8 cellular contexts compared by ENCODE assay signal in the genomic region with DNA sequence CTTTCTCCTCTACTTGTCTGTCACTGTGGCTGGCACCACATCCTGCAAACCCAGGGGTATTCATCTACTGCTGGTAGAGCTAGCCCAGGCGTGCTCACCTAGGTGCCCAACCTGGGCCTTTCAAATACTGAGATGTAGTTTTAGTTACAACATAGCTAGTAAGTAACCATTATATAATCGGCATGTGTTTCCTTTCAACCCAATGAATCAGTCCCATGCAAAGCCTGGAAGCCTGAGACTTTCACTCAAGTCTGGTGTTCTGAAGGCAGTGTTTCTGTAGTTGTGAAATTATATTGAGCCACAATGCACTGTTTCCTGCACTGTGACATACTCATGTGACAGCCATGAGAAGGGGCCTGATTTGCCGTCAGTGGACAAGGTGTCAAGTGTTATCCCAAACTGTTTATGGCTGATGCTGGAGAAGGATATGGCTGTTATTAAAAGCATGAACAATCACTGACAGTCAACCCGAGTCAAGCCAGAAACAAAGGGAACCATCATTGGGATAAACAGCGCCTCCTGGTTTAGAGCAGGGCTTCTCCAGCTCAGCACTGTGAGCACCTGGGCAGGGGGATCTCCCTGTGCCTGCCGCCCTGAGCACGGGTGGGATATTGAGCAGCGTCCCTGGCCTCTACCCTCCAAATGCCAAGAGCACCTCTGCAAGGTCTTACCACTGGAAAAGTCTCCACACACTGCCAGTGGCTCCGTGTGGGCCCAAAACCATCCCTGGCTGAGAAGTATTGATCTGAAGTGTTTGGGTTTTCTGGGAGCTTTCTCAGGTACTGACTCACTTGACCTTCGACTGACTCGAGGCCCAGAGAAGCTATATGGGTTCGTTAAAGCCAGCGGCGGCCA. TPM values are rescaled to one million over a fixed set of nuclear protein-coding genes. Genes with fewer than 3 reads are reported as not detected.
DNase-seq lines count a peak whose midpoint lies in the region; ATAC-seq and TF ChIP-seq lines count a peak whose summit lies in the region.

No MANE protein-coding gene starts in this region.

- H3K9me3 ChIP-seq in psoas muscle: no peaks in the 10 kb centered on the region

- H3K27ac ChIP-seq in psoas muscle: peak overlapping the region; percentile 93

- CTCF ChIA-PET in HEK293T (lab: Yijun Ruan, JAX) (interaction anchor here (1.2 to 1.3 kb wide), 2 partner anchors 15 to 72 kb away, joined by 4 read pairs; no protein-coding TSS in a partner anchor), WTC11 (lab: Charles Lee) (interaction anchor here (0.8 to 3.8 kb wide), 8 partner anchors 9 to 131 kb away, joined by 3 to 27 read pairs (median 4); a partner anchor contains a TSS)

- H3K4me3 ChIP-seq in fibroblast of villous mesenchyme (ENCODE audit: low read depth, low read length) (peak overlapping the region; percentile 78), psoas muscle (peak overlapping the region; percentile 81)

- H3K9me3 Mint-ChIP-seq in WTC11: no peaks in the 10 kb centered on the region

- POLR2A ChIA-PET in HEK293T (lab: Yijun Ruan, JAX): interaction anchor here (0.8 to 1.8 kb wide), 4 partner anchors 15 to 131 kb away, joined by 3 to 9 read pairs (median 6); a partner anchor contains a TSS
- POLR2A ChIA-PET in WTC11 (lab: Charles Lee): interaction anchor here (0.5 kb wide), 1 partner anchor 73 kb away, joined by 3 read pairs; no protein-coding TSS in a partner anchor

- H3K4me1 ChIP-seq in psoas muscle: peaks cover 22% of the 10 kb centered on the region

- peaks cover 26% of the 10 kb centered on the region for H3K4me1 Mint-ChIP-seq in WTC11

- DNase-seq in COLO668 (lab: John Stamatoyannopoulos, UW; ENCODE audit: unreplicated experiment) (peak; percentile 41), HEK293T (ENCODE audit: extremely low spot score) (peak; percentile 37), WTC11 (ENCODE audit: low spot score) (no peak), fibroblast of villous mesenchyme (ENCODE audit: low read depth) (peak; percentile 64), psoas muscle (no peak), putamen (ENCODE audit: low spot score) (no peak), LoVo (ENCODE audit: low spot score) (no peak)

- H3K4me3 Mint-ChIP-seq in WTC11: peak overlapping the region; percentile 87

- peak; percentile 18; the same call in 1 of the 2 replicates for ATAC-seq in WTC11
- peak; percentile 14 to 55 (median 26) for ATAC-seq in psoas muscle
- ATAC-seq in GM21737 (IDR thresholded peaks at IDR 0.05; ENCODE audit: unreplicated experiment): no peak

- H3K36me3 ChIP-seq in psoas muscle (ENCODE audit: insufficient read depth in 1 of 2, low read depth in 1 of 2): peaks cover 16 to 50% of the 10 kb centered on the region in 2 donors

- H3K27ac Mint-ChIP-seq in WTC11: peak overlapping the region; percentile 94

- intact Hi-C loops in psoas muscle (cut with DNase I): loop anchor here (2.0 kb wide), 2 partner anchors 41 to 77 kb away; a partner anchor contains a TSS

- 20 to 25% (median 21%) methylated on average over 14 of the region's 14 CpGs for WGBS in psoas muscle, 3 donors

- H3K36me3 Mint-ChIP-seq in WTC11: peaks cover 48% of the 10 kb centered on the region

- H3K27me3 Mint-ChIP-seq in WTC11 (ENCODE audit: low read depth): no peaks in the 10 kb centered on the region

- H3K27me3 ChIP-seq in psoas muscle (ENCODE audit: insufficient read depth in 3 of 3, low read length in 2 of 3): no peaks in the 10 kb centered on the region

- TF ChIP-seq CTCF in WTC11 (IDR thresholded peaks at IDR 0.05) (no peak), fibroblast of villous mesenchyme (IDR thresholded peaks at IDR 0.05; ENCODE audit: insufficient read depth, low read depth, low read length) (peak; percentile 38), psoas muscle (IDR thresholded peaks at IDR 0.05) (no peak)

TF ChIP-seq in HEK293T, 16 proteins besides CTCF, POLR2A, EP300 and RAD21:
- TF ChIP-seq ARNT (IDR thresholded peaks at IDR 0.05) (no peak), NFRKB (IDR thresholded peaks at IDR 0.05) (no peak), L3MBTL2 (conservative IDR thresholded peaks at IDR 0.05) (no peak), CTBP1 (IDR thresholded peaks at IDR 0.05; ENCODE audit: borderline replicate concordance) (no peak), ZNF384 (IDR thresholded peaks at IDR 0.05) (no peak), TARDBP (IDR thresholded peaks at IDR 0.05) (no peak), FOXA1 (IDR thresholded peaks at IDR 0.05) (no peak), FOXK2 (IDR thresholded peaks at IDR 0.05) (no peak), FOXM1 (IDR thresholded peaks at IDR 0.05; ENCODE audit: borderline replicate concordance) (no peak), ELF4 (IDR thresholded peaks at IDR 0.05) (no peak), SP1 (IDR thresholded peaks at IDR 0.05) (no peak), HDGF (IDR thresholded peaks at IDR 0.05; ENCODE audit: borderline replicate concordance) (no peak), LEF1 (IDR thresholded peaks at IDR 0.05; ENCODE audit: borderline replicate concordance) (no peak), SUZ12 (IDR thresholded peaks at IDR 0.05) (no peak), BHLHE40 (IDR thresholded peaks at IDR 0.05; ENCODE audit: borderline replicate concordance) (no peak)
- TF ChIP-seq, protein P1, sequence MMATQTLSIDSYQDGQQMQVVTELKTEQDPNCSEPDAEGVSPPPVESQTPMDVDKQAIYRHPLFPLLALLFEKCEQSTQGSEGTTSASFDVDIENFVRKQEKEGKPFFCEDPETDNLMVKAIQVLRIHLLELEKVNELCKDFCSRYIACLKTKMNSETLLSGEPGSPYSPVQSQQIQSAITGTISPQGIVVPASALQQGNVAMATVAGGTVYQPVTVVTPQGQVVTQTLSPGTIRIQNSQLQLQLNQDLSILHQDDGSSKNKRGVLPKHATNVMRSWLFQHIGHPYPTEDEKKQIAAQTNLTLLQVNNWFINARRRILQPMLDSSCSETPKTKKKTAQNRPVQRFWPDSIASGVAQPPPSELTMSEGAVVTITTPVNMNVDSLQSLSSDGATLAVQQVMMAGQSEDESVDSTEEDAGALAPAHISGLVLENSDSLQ (IDR thresholded peaks at IDR 0.05): no peak

TF ChIP-seq in WTC11, 78 proteins besides CTCF, POLR2A, EP300 and RAD21 (continues in another document):
- TF ChIP-seq, protein P2, sequence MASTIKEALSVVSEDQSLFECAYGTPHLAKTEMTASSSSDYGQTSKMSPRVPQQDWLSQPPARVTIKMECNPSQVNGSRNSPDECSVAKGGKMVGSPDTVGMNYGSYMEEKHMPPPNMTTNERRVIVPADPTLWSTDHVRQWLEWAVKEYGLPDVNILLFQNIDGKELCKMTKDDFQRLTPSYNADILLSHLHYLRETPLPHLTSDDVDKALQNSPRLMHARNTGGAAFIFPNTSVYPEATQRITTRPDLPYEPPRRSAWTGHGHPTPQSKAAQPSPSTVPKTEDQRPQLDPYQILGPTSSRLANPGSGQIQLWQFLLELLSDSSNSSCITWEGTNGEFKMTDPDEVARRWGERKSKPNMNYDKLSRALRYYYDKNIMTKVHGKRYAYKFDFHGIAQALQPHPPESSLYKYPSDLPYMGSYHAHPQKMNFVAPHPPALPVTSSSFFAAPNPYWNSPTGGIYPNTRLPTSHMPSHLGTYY (CRISPR knock-in tag; IDR thresholded peaks at IDR 0.05): no peak
- no peak for TF ChIP-seq RORB (CRISPR knock-in tag; IDR thresholded peaks at IDR 0.05)
- TF ChIP-seq, protein P3, sequence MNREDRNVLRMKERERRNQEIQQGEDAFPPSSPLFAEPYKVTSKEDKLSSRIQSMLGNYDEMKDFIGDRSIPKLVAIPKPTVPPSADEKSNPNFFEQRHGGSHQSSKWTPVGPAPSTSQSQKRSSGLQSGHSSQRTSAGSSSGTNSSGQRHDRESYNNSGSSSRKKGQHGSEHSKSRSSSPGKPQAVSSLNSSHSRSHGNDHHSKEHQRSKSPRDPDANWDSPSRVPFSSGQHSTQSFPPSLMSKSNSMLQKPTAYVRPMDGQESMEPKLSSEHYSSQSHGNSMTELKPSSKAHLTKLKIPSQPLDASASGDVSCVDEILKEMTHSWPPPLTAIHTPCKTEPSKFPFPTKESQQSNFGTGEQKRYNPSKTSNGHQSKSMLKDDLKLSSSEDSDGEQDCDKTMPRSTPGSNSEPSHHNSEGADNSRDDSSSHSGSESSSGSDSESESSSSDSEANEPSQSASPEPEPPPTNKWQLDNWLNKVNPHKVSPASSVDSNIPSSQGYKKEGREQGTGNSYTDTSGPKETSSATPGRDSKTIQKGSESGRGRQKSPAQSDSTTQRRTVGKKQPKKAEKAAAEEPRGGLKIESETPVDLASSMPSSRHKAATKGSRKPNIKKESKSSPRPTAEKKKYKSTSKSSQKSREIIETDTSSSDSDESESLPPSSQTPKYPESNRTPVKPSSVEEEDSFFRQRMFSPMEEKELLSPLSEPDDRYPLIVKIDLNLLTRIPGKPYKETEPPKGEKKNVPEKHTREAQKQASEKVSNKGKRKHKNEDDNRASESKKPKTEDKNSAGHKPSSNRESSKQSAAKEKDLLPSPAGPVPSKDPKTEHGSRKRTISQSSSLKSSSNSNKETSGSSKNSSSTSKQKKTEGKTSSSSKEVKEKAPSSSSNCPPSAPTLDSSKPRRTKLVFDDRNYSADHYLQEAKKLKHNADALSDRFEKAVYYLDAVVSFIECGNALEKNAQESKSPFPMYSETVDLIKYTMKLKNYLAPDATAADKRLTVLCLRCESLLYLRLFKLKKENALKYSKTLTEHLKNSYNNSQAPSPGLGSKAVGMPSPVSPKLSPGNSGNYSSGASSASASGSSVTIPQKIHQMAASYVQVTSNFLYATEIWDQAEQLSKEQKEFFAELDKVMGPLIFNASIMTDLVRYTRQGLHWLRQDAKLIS (CRISPR knock-in tag; IDR thresholded peaks at IDR 0.05; ENCODE audit: borderline replicate concordance): no peak

RNA-seq across cellular contexts. Expression of a gene that starts 1.6 kb away (rescaled TPM):
- total RNA-seq in WTC11 (2021): 315 to 364 TPM (median 321 TPM) in 3 replicates
- 295 and 322 TPM in 2 replicates for total RNA-seq in fibroblast of villous mesenchyme
- 100 to 1,000 TPM; 307 to 499 (median 459) TPM for total RNA-seq in psoas muscle
- 1,000 to 10,000 TPM in 1 of 3 donors, 100 to 1,000 TPM in 2; 652 to 1,146 (median 986) TPM for polyA plus RNA-seq in psoas muscle

RNA-seq across cellular contexts. Expression of a gene that starts 1.9 kb away (rescaled TPM):
- total RNA-seq in WTC11 (2021) (29.4 to 34.1 TPM (median 29.8 TPM) in 3 replicates), fibroblast of villous mesenchyme (14.2 and 14.8 TPM in 2 replicates), psoas muscle (10 to 100 TPM; 10.2 to 18.0 (median 13.2) TPM)
- 10 to 100 TPM; 10.1 to 12.7 (median 10.3) TPM for polyA plus RNA-seq in psoas muscle

RNA-seq across cellular contexts. Expression of a gene that starts 19.3 kb away (rescaled TPM):
- 67.4 to 73.5 TPM (median 69.7 TPM) in 3 replicates for total RNA-seq in WTC11 (2021)
- 28.7 and 30.7 TPM in 2 replicates for total RNA-seq in fibroblast of villous mesenchyme
- total RNA-seq in psoas muscle: 10 to 100 TPM; 52.4 to 67.0 (median 60.8) TPM
- polyA plus RNA-seq in psoas muscle: 10 to 100 TPM; 26.4 to 54.2 (median 39.6) TPM

RNA-seq across cellular contexts. Expression of a gene that starts 41.2 kb away (rescaled TPM):
- total RNA-seq in WTC11 (2021) (26.6 to 33.0 TPM (median 27.9 TPM) in 3 replicates), fibroblast of villous mesenchyme (19.9 and 22.5 TPM in 2 replicates), psoas muscle (10 to 100 TPM; 29.5 to 56.5 (median 39.6) TPM)
- 10 to 100 TPM; 25.0 to 56.2 (median 46.7) TPM for polyA plus RNA-seq in psoas muscle

Comparison
In these comparisons a context has a peak if more than half of its experiments do, and no peak if none do; other contexts are left out.
1. DNase-seq: peak in COLO668 (single experiment), HEK293T (single experiment) and fibroblast of villous mesenchyme (single experiment); none in WTC11 (single experiment), psoas muscle (0 of 2), putamen (single experiment) and LoVo (single experiment).